In the genomic region with DNA sequence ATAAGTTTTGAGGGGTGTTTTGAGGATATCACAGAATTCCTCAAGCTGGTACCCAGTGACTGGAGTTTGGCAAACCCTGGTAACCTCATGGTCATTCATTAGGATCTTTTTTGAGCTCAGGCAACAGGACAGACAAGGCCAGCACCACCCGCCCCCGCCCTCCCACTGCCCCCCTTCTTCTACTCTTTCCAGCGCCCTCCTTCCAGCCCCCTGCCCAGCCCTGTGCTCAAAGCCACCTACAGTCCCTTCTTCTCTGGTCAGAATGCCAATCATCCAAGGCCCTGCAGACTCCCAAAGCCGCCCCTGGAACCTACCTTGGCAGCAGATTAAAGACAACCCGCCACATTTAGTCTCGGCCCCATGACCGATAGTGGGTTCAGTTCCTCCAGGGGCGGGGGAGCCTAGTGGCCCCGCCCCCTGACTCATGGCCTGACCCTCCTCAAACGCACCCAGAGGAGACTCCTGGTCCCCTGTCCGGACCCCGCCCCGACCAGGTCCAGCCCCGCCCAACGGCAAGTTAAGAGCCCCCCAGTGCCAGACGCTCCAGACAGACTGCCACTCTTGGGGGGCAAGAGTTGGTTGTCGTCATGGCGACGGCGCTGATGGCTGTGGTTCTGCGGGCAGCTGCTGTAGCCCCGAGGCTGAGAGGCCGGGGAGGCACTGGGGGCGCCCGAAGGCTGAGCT, we compare ENCODE assay signal across 1 cellular context.
TF ChIP-seq lines count a peak whose summit lies in the region.

A gene with protein sequence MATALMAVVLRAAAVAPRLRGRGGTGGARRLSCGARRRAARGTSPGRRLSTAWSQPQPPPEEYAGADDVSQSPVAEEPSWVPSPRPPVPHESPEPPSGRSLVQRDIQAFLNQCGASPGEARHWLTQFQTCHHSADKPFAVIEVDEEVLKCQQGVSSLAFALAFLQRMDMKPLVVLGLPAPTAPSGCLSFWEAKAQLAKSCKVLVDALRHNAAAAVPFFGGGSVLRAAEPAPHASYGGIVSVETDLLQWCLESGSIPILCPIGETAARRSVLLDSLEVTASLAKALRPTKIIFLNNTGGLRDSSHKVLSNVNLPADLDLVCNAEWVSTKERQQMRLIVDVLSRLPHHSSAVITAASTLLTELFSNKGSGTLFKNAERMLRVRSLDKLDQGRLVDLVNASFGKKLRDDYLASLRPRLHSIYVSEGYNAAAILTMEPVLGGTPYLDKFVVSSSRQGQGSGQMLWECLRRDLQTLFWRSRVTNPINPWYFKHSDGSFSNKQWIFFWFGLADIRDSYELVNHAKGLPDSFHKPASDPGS (plus strand): TSS at position 546 of the 684 bp plus-strand sequence. CDS start 42 bp downstream, at position 588.

TF ChIP-seq in HepG2, 621 proteins besides CTCF, POLR2A, EP300 and RAD21 (continued from another document and continues in another):
- TF ChIP-seq, protein P1, sequence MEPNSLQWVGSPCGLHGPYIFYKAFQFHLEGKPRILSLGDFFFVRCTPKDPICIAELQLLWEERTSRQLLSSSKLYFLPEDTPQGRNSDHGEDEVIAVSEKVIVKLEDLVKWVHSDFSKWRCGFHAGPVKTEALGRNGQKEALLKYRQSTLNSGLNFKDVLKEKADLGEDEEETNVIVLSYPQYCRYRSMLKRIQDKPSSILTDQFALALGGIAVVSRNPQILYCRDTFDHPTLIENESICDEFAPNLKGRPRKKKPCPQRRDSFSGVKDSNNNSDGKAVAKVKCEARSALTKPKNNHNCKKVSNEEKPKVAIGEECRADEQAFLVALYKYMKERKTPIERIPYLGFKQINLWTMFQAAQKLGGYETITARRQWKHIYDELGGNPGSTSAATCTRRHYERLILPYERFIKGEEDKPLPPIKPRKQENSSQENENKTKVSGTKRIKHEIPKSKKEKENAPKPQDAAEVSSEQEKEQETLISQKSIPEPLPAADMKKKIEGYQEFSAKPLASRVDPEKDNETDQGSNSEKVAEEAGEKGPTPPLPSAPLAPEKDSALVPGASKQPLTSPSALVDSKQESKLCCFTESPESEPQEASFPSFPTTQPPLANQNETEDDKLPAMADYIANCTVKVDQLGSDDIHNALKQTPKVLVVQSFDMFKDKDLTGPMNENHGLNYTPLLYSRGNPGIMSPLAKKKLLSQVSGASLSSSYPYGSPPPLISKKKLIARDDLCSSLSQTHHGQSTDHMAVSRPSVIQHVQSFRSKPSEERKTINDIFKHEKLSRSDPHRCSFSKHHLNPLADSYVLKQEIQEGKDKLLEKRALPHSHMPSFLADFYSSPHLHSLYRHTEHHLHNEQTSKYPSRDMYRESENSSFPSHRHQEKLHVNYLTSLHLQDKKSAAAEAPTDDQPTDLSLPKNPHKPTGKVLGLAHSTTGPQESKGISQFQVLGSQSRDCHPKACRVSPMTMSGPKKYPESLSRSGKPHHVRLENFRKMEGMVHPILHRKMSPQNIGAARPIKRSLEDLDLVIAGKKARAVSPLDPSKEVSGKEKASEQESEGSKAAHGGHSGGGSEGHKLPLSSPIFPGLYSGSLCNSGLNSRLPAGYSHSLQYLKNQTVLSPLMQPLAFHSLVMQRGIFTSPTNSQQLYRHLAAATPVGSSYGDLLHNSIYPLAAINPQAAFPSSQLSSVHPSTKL (CRISPR knock-in tag; IDR thresholded peaks at IDR 0.05), result no peak
- TF ChIP-seq EHMT2 (IDR thresholded peaks at IDR 0.05; ENCODE audit: borderline replicate concordance, low read depth, low read length), result no peak
- TF ChIP-seq MLLT10 (CRISPR knock-in tag; IDR thresholded peaks at IDR 0.05), result no peak
- TF ChIP-seq ZNF263 (CRISPR knock-in tag; IDR thresholded peaks at IDR 0.05), result no peak
- no peak for TF ChIP-seq BRCA1 (CRISPR knock-in tag; IDR thresholded peaks at IDR 0.05)
- TF ChIP-seq JARID2 (CRISPR knock-in tag; IDR thresholded peaks at IDR 0.05; ENCODE audit: insufficient replicate concordance), result no peak
- 0 out of 2 replicates have a peak, but pooled peaks have one; percentile 80 for TF ChIP-seq ZNF34 (CRISPR knock-in tag; IDR thresholded peaks at IDR 0.05; ENCODE audit: borderline replicate concordance)
- peak; percentile 6 for TF ChIP-seq ZNF883 (CRISPR knock-in tag; IDR thresholded peaks at IDR 0.05; ENCODE audit: not compliant biosample characterization)
- TF ChIP-seq ZNF556 (CRISPR knock-in tag; IDR thresholded peaks at IDR 0.05; ENCODE audit: borderline replicate concordance), result peak; percentile 2; the same call in 1 of the 2 replicates
- TF ChIP-seq, protein P2, sequence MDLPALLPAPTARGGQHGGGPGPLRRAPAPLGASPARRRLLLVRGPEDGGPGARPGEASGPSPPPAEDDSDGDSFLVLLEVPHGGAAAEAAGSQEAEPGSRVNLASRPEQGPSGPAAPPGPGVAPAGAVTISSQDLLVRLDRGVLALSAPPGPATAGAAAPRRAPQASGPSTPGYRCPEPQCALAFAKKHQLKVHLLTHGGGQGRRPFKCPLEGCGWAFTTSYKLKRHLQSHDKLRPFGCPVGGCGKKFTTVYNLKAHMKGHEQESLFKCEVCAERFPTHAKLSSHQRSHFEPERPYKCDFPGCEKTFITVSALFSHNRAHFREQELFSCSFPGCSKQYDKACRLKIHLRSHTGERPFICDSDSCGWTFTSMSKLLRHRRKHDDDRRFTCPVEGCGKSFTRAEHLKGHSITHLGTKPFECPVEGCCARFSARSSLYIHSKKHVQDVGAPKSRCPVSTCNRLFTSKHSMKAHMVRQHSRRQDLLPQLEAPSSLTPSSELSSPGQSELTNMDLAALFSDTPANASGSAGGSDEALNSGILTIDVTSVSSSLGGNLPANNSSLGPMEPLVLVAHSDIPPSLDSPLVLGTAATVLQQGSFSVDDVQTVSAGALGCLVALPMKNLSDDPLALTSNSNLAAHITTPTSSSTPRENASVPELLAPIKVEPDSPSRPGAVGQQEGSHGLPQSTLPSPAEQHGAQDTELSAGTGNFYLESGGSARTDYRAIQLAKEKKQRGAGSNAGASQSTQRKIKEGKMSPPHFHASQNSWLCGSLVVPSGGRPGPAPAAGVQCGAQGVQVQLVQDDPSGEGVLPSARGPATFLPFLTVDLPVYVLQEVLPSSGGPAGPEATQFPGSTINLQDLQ (CRISPR knock-in tag; IDR thresholded peaks at IDR 0.05), result no peak
- TF ChIP-seq SALL2 (CRISPR knock-in tag; IDR thresholded peaks at IDR 0.05), result no peak
- TF ChIP-seq, protein P3, sequence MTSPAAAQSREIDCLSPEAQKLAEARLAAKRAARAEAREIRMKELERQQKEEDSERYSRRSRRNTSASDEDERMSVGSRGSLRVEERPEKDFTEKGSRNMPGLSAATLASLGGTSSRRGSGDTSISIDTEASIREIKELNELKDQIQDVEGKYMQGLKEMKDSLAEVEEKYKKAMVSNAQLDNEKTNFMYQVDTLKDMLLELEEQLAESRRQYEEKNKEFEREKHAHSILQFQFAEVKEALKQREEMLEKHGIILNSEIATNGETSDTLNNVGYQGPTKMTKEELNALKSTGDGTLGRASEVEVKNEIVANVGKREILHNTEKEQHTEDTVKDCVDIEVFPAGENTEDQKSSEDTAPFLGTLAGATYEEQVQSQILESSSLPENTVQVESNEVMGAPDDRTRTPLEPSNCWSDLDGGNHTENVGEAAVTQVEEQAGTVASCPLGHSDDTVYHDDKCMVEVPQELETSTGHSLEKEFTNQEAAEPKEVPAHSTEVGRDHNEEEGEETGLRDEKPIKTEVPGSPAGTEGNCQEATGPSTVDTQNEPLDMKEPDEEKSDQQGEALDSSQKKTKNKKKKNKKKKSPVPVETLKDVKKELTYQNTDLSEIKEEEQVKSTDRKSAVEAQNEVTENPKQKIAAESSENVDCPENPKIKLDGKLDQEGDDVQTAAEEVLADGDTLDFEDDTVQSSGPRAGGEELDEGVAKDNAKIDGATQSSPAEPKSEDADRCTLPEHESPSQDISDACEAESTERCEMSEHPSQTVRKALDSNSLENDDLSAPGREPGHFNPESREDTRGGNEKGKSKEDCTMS (CRISPR knock-in tag; conservative IDR thresholded peaks at IDR 0.05), result no peak
- no peak for TF ChIP-seq ZFP62 (CRISPR knock-in tag; IDR thresholded peaks at IDR 0.05)
- TF ChIP-seq, protein P4, sequence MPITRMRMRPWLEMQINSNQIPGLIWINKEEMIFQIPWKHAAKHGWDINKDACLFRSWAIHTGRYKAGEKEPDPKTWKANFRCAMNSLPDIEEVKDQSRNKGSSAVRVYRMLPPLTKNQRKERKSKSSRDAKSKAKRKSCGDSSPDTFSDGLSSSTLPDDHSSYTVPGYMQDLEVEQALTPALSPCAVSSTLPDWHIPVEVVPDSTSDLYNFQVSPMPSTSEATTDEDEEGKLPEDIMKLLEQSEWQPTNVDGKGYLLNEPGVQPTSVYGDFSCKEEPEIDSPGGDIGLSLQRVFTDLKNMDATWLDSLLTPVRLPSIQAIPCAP (CRISPR knock-in tag; IDR thresholded peaks at IDR 0.05; ENCODE audit: low read depth), result no peak
- TF ChIP-seq ZNF749 (CRISPR knock-in tag; IDR thresholded peaks at IDR 0.05; ENCODE audit: borderline replicate concordance), result no peak
- TF ChIP-seq GATA4 (IDR thresholded peaks at IDR 0.05; ENCODE audit: borderline replicate concordance, low read depth), result no peak; the same call in 1 of the 2 replicates
- no peak for TF ChIP-seq JUND (CRISPR knock-in tag; IDR thresholded peaks at IDR 0.05)
- TF ChIP-seq, protein P5, sequence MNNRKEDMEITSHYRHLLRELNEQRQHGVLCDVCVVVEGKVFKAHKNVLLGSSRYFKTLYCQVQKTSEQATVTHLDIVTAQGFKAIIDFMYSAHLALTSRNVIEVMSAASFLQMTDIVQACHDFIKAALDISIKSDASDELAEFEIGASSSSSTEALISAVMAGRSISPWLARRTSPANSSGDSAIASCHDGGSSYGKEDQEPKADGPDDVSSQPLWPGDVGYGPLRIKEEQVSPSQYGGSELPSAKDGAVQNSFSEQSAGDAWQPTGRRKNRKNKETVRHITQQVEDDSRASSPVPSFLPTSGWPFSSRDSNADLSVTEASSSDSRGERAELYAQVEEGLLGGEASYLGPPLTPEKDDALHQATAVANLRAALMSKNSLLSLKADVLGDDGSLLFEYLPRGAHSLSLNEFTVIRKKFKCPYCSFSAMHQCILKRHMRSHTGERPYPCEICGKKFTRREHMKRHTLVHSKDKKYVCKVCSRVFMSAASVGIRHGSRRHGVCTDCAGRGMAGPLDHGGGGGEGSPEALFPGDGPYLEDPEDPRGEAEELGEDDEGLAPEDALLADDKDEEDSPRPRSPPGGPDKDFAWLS (CRISPR knock-in tag; IDR thresholded peaks at IDR 0.05; ENCODE audit: borderline replicate concordance), result no peak
- TF ChIP-seq ZNF234 (CRISPR knock-in tag; conservative IDR thresholded peaks at IDR 0.05), result no peak
- no peak for TF ChIP-seq NCOA5 (CRISPR knock-in tag; IDR thresholded peaks at IDR 0.05)
- TF ChIP-seq, protein P6, sequence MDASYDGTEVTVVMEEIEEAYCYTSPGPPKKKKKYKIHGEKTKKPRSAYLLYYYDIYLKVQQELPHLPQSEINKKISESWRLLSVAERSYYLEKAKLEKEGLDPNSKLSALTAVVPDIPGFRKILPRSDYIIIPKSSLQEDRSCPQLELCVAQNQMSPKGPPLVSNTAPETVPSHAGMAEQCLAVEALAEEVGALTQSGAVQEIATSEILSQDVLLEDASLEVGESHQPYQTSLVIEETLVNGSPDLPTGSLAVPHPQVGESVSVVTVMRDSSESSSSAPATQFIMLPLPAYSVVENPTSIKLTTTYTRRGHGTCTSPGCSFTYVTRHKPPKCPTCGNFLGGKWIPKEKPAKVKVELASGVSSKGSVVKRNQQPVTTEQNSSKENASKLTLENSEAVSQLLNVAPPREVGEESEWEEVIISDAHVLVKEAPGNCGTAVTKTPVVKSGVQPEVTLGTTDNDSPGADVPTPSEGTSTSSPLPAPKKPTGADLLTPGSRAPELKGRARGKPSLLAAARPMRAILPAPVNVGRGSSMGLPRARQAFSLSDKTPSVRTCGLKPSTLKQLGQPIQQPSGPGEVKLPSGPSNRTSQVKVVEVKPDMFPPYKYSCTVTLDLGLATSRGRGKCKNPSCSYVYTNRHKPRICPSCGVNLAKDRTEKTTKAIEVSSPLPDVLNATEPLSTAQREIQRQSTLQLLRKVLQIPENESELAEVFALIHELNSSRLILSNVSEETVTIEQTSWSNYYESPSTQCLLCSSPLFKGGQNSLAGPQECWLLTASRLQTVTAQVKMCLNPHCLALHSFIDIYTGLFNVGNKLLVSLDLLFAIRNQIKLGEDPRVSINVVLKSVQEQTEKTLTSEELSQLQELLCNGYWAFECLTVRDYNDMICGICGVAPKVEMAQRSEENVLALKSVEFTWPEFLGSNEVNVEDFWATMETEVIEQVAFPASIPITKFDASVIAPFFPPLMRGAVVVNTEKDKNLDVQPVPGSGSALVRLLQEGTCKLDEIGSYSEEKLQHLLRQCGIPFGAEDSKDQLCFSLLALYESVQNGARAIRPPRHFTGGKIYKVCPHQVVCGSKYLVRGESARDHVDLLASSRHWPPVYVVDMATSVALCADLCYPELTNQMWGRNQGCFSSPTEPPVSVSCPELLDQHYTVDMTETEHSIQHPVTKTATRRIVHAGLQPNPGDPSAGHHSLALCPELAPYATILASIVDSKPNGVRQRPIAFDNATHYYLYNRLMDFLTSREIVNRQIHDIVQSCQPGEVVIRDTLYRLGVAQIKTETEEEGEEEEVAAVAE (CRISPR knock-in tag; IDR thresholded peaks at IDR 0.05; ENCODE audit: borderline replicate concordance), result no peak
- TF ChIP-seq, protein P7, sequence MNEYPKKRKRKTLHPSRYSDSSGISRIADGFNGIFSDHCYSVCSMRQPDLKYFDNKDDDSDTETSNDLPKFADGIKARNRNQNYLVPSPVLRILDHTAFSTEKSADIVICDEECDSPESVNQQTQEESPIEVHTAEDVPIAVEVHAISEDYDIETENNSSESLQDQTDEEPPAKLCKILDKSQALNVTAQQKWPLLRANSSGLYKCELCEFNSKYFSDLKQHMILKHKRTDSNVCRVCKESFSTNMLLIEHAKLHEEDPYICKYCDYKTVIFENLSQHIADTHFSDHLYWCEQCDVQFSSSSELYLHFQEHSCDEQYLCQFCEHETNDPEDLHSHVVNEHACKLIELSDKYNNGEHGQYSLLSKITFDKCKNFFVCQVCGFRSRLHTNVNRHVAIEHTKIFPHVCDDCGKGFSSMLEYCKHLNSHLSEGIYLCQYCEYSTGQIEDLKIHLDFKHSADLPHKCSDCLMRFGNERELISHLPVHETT (CRISPR knock-in tag; conservative IDR thresholded peaks at IDR 0.05), result no peak
- TF ChIP-seq, protein P8, sequence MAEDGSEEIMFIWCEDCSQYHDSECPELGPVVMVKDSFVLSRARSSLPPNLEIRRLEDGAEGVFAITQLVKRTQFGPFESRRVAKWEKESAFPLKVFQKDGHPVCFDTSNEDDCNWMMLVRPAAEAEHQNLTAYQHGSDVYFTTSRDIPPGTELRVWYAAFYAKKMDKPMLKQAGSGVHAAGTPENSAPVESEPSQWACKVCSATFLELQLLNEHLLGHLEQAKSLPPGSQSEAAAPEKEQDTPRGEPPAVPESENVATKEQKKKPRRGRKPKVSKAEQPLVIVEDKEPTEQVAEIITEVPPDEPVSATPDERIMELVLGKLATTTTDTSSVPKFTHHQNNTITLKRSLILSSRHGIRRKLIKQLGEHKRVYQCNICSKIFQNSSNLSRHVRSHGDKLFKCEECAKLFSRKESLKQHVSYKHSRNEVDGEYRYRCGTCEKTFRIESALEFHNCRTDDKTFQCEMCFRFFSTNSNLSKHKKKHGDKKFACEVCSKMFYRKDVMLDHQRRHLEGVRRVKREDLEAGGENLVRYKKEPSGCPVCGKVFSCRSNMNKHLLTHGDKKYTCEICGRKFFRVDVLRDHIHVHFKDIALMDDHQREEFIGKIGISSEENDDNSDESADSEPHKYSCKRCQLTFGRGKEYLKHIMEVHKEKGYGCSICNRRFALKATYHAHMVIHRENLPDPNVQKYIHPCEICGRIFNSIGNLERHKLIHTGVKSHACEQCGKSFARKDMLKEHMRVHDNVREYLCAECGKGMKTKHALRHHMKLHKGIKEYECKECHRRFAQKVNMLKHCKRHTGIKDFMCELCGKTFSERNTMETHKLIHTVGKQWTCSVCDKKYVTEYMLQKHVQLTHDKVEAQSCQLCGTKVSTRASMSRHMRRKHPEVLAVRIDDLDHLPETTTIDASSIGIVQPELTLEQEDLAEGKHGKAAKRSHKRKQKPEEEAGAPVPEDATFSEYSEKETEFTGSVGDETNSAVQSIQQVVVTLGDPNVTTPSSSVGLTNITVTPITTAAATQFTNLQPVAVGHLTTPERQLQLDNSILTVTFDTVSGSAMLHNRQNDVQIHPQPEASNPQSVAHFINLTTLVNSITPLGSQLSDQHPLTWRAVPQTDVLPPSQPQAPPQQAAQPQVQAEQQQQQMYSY (CRISPR knock-in tag; IDR thresholded peaks at IDR 0.05), result no peak
- TF ChIP-seq NFRKB (IDR thresholded peaks at IDR 0.05), result no peak
